In the genomic region with DNA sequence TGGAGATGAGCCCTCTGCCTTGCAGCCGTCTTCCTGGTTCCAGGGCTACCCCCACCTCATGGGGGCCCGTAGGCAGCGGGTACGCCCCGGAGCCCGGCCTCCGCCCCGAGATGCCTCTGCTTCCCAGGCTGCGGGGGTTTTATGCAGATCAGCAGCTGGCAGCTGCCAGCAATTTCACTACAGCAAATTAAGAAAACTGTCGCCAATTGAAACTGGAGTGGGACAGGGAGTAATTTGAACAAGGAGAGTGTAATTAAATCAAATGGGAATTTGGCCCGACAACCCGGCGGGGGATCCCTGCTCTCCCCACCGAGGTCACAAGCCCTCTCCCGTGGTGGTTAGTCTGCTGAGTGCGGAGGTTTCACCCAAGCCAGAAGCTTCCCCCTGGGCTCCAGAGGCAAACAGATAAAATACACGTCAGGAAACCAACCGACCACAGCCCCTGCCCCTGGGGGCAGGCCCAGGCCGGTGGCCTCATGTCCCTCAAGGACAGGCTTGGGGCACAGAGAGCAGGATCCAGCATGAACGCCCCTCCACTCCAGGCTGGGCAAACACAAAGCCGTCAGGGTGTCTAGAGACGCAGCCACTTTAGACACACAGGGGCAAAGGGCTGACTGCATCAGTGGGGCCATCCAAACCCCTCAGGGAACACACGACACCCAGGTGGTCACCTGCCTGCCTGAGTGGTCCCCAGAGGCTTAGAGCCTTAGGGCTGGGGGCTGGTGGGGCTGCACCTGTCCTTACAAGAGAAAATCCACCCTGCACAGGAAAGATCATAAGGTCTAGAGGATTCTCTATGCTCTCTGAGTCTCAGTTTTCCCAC, we compare ENCODE assay signal across 1 cellular context.
TF ChIP-seq lines count a peak whose summit lies in the region.

No MANE protein-coding gene starts in this region.

TF ChIP-seq in HepG2, 621 proteins besides CTCF, POLR2A, EP300 and RAD21 (continued from another document and continues in another):
- TF ChIP-seq CEBPZ (IDR thresholded peaks at IDR 0.05; ENCODE audit: low read length) (no peak), ZNF496 (CRISPR knock-in tag; IDR thresholded peaks at IDR 0.05; ENCODE audit: insufficient replicate concordance) (no peak), ZNF574 (CRISPR knock-in tag; IDR thresholded peaks at IDR 0.05) (no peak; the same call in 1 of the 2 replicates), ZNF784 (CRISPR knock-in tag; IDR thresholded peaks at IDR 0.05; ENCODE audit: borderline replicate concordance) (no peak), SP5 (CRISPR knock-in tag; IDR thresholded peaks at IDR 0.05; ENCODE audit: borderline replicate concordance, low read depth) (peak; percentile 79), ZNF253 (CRISPR knock-in tag; IDR thresholded peaks at IDR 0.05; ENCODE audit: borderline replicate concordance) (no peak), SMAD3 (CRISPR knock-in tag; IDR thresholded peaks at IDR 0.05) (peak; percentile 13; the same call in 1 of the 2 replicates), SMARCC2 (IDR thresholded peaks at IDR 0.05) (no peak), ARNT (IDR thresholded peaks at IDR 0.05) (no peak), ZNF557 (CRISPR knock-in tag; IDR thresholded peaks at IDR 0.05) (no peak), KLF6 (CRISPR knock-in tag; IDR thresholded peaks at IDR 0.05) (no peak), SMYD3 (CRISPR knock-in tag; IDR thresholded peaks at IDR 0.05) (no peak), ZNF878 (CRISPR knock-in tag; IDR thresholded peaks at IDR 0.05) (no peak), HDAC2 (CRISPR knock-in tag; IDR thresholded peaks at IDR 0.05) (peak; percentile 80), SRSF4 (IDR thresholded peaks at IDR 0.05; ENCODE audit: low read depth, low read length, poor library complexity, severe bottlenecking) (no peak), ZNF251 (CRISPR knock-in tag; IDR thresholded peaks at IDR 0.05) (no peak), TAF15 (IDR thresholded peaks at IDR 0.05; ENCODE audit: low read depth, low read length, poor library complexity, severe bottlenecking) (no peak), HNF1B (CRISPR knock-in tag; IDR thresholded peaks at IDR 0.05) (peak; percentile 75; the same call in 1 of the 2 replicates), SOX5 (CRISPR knock-in tag; IDR thresholded peaks at IDR 0.05; ENCODE audit: borderline replicate concordance) (no peak; the same call in 1 of the 2 replicates), ZNF281 (CRISPR knock-in tag; IDR thresholded peaks at IDR 0.05; ENCODE audit: borderline replicate concordance) (peak; percentile 45; the same call in 1 of the 2 replicates), ZNF737 (CRISPR knock-in tag; IDR thresholded peaks at IDR 0.05; ENCODE audit: borderline replicate concordance) (no peak), CREB1 (IDR thresholded peaks at IDR 0.05) (no peak), CREB1 (CRISPR knock-in tag; IDR thresholded peaks at IDR 0.05) (no peak), ZBTB7A (CRISPR knock-in tag; IDR thresholded peaks at IDR 0.05) (peak; percentile 67; the same call in 1 of the 2 replicates), HCFC1 (IDR thresholded peaks at IDR 0.05; ENCODE audit: low read depth, low read length) (no peak), HOXA7 (CRISPR knock-in tag; IDR thresholded peaks at IDR 0.05) (no peak), MXD4 (CRISPR knock-in tag; IDR thresholded peaks at IDR 0.05) (peak; percentile 54; the same call in 1 of the 2 replicates), STAG1 (CRISPR knock-in tag; IDR thresholded peaks at IDR 0.05) (no peak; the same call in 1 of the 2 replicates)
- TF ChIP-seq, protein P1, sequence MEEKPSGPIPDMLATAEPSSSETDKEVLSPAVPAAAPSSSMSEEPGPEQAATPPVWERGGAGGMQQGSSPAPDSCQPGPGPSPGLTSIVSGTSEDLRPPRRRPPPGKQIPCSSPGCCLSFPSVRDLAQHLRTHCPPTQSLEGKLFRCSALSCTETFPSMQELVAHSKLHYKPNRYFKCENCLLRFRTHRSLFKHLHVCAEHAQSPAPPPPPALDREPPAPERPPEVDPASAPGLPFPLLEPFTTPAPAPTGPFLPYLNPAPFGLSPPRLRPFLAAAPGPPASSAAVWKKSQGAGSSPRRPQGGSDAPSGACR (CRISPR knock-in tag; IDR thresholded peaks at IDR 0.05): peak; percentile 88; the same call in 1 of the 2 replicates
- TF ChIP-seq, protein P2, sequence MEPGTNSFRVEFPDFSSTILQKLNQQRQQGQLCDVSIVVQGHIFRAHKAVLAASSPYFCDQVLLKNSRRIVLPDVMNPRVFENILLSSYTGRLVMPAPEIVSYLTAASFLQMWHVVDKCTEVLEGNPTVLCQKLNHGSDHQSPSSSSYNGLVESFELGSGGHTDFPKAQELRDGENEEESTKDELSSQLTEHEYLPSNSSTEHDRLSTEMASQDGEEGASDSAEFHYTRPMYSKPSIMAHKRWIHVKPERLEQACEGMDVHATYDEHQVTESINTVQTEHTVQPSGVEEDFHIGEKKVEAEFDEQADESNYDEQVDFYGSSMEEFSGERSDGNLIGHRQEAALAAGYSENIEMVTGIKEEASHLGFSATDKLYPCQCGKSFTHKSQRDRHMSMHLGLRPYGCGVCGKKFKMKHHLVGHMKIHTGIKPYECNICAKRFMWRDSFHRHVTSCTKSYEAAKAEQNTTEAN (CRISPR knock-in tag; conservative IDR thresholded peaks at IDR 0.05): no peak
- TF ChIP-seq, protein P3, sequence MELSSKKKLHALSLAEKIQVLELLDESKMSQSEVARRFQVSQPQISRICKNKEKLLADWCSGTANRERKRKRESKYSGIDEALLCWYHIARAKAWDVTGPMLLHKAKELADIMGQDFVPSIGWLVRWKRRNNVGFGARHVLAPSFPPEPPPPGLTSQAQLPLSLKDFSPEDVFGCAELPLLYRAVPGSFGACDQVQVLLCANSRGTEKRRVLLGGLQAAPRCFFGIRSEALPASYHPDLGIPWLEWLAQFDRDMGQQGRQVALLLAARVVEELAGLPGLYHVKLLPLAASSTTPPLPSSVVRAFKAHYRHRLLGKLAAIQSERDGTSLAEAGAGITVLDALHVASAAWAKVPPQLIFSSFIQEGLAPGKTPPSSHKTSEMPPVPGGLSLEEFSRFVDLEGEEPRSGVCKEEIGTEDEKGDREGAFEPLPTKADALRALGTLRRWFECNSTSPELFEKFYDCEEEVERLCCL (CRISPR knock-in tag; IDR thresholded peaks at IDR 0.05; ENCODE audit: borderline replicate concordance): no peak
- TF ChIP-seq, protein P4, sequence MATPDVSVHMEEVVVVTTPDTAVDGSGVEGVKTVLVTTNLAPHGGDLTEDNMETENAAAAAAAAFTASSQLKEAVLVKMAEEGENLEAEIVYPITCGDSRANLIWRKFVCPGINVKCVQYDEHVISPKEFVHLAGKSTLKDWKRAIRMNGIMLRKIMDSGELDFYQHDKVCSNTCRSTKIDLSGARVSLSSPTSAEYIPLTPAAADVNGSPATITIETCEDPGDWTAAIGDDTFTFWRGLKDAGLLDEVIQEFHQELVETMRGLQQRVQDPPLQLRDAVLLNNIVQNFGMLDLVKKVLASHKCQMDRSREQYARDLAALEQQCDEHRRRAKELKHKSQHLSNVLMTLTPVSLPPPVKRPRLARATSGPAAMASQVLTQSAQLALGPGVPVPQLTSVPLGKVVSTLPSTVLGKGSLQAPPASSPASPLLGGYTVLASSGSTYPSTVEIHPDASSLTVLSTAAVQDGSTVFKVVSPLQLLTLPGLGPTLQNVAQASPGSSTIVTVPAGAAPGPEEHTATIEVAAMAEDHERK (CRISPR knock-in tag; IDR thresholded peaks at IDR 0.05; ENCODE audit: low read depth): no peak
- TF ChIP-seq, protein P5, sequence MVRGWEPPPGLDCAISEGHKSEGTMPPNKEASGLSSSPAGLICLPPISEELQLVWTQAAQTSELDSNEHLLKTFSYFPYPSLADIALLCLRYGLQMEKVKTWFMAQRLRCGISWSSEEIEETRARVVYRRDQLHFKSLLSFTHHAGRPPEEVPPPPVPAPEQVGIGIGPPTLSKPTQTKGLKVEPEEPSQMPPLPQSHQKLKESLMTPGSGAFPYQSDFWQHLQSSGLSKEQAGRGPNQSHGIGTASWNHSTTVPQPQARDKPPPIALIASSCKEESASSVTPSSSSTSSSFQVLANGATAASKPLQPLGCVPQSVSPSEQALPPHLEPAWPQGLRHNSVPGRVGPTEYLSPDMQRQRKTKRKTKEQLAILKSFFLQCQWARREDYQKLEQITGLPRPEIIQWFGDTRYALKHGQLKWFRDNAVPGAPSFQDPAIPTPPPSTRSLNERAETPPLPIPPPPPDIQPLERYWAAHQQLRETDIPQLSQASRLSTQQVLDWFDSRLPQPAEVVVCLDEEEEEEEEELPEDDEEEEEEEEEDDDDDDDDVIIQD (CRISPR knock-in tag; IDR thresholded peaks at IDR 0.05; ENCODE audit: low read depth): no peak
